Comparison of ENCODE assay signal across 1 cellular context in the genomic region with DNA sequence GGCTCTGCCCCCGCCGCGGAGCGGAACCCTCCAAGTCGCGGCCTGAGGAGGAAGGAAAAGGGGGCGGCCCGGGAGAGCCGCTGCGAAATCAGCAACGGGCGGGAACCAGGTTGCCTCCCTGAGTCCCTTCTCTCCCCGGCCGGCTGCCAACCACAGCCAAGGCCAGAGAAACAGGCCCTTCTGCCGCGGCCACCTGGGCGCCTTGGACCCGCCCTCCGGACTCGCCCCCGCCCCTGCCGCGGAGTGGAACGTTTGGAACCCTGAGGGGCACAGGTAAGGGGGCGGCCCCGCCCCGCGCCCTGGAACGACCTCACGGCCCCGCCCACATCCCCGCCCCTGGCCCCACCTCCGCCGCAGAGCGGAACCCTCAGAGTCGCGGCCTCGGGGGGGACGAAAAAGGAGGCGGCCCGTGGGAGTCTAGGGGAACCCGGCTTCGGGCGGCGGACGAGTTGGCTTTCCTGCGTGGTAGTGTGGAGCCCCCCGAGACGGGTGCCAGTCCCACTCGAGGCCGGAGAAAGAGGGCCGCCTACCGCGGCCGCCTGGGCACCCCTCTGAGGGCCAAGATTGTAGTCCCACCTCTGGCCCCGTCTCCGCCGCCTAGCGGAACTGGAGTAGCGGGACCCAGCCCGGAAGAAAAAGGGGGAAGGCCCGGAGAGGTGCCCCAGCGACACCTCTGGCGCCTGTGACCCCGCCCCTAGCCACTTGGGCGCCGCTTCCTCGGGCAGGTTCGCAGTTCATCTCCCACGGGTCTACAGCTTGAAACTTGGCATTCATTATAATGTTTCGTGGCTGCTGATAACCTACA.
A peak's percentile ranks its signal among the peaks of the same experiment; 100 is the strongest.
TF ChIP-seq lines count a peak whose summit lies in the region.

No MANE protein-coding gene starts in this region.

TF ChIP-seq in GM12878, 131 proteins besides CTCF, POLR2A, EP300 and RAD21 (continued from another document and continues in another):
- TF ChIP-seq, protein P1, sequence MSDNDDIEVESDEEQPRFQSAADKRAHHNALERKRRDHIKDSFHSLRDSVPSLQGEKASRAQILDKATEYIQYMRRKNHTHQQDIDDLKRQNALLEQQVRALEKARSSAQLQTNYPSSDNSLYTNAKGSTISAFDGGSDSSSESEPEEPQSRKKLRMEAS (IDR thresholded peaks at IDR 0.05; ENCODE audit: low read depth, low read length): no peak
- TF ChIP-seq IKZF1 (conservative IDR thresholded peaks at IDR 0.05) (peak; percentile 63), SP1 (IDR thresholded peaks at IDR 0.05; ENCODE audit: low read depth, low read length) (peak; percentile 45), MYC (IDR thresholded peaks at IDR 0.05; ENCODE audit: insufficient read depth, insufficient read length, insufficient replicate concordance, low read length, severe bottlenecking) (no peak), RBBP5 (conservative IDR thresholded peaks at IDR 0.05) (no peak), HDAC6 (IDR thresholded peaks at IDR 0.05; ENCODE audit: unreplicated experiment) (no peak), RB1 (IDR thresholded peaks at IDR 0.05; ENCODE audit: borderline replicate concordance) (peak; percentile 46; the same call in 1 of the 2 replicates), SPI1 (IDR thresholded peaks at IDR 0.05; ENCODE audit: borderline replicate concordance, insufficient read depth, low read depth, low read length) (no peak), FOS (IDR thresholded peaks at IDR 0.05; ENCODE audit: borderline replicate concordance, extremely low read depth, insufficient read length) (no peak), NR2C2 (IDR thresholded peaks at IDR 0.05; ENCODE audit: borderline replicate concordance, control insufficient read depth, insufficient read length, low read depth) (no peak), SRF (IDR thresholded peaks at IDR 0.05; ENCODE audit: low read depth in 2 of 2, low read length in 2 of 2) (peak in 1 of 2 experiments; percentile 64; a peak in 1 of 4 replicates), ASH2L (IDR thresholded peaks at IDR 0.05; ENCODE audit: borderline replicate concordance, low read depth) (no peak), SMARCA5 (IDR thresholded peaks at IDR 0.05) (no peak), NR2C1 (IDR thresholded peaks at IDR 0.05) (peak; percentile 81), LARP7 (IDR thresholded peaks at IDR 0.05) (no peak), ZNF24 (IDR thresholded peaks at IDR 0.05) (no peak), KLF5 (IDR thresholded peaks at IDR 0.05; ENCODE audit: partially characterized antibody) (peak; percentile 95), MEF2A (IDR thresholded peaks at IDR 0.05; ENCODE audit: insufficient read depth, low read depth, low read length) (no peak)
- TF ChIP-seq, protein P2, sequence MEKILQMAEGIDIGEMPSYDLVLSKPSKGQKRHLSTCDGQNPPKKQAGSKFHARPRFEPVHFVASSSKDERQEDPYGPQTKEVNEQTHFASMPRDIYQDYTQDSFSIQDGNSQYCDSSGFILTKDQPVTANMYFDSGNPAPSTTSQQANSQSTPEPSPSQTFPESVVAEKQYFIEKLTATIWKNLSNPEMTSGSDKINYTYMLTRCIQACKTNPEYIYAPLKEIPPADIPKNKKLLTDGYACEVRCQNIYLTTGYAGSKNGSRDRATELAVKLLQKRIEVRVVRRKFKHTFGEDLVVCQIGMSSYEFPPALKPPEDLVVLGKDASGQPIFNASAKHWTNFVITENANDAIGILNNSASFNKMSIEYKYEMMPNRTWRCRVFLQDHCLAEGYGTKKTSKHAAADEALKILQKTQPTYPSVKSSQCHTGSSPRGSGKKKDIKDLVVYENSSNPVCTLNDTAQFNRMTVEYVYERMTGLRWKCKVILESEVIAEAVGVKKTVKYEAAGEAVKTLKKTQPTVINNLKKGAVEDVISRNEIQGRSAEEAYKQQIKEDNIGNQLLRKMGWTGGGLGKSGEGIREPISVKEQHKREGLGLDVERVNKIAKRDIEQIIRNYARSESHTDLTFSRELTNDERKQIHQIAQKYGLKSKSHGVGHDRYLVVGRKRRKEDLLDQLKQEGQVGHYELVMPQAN (conservative IDR thresholded peaks at IDR 0.05): no peak
- TF ChIP-seq, protein P3, sequence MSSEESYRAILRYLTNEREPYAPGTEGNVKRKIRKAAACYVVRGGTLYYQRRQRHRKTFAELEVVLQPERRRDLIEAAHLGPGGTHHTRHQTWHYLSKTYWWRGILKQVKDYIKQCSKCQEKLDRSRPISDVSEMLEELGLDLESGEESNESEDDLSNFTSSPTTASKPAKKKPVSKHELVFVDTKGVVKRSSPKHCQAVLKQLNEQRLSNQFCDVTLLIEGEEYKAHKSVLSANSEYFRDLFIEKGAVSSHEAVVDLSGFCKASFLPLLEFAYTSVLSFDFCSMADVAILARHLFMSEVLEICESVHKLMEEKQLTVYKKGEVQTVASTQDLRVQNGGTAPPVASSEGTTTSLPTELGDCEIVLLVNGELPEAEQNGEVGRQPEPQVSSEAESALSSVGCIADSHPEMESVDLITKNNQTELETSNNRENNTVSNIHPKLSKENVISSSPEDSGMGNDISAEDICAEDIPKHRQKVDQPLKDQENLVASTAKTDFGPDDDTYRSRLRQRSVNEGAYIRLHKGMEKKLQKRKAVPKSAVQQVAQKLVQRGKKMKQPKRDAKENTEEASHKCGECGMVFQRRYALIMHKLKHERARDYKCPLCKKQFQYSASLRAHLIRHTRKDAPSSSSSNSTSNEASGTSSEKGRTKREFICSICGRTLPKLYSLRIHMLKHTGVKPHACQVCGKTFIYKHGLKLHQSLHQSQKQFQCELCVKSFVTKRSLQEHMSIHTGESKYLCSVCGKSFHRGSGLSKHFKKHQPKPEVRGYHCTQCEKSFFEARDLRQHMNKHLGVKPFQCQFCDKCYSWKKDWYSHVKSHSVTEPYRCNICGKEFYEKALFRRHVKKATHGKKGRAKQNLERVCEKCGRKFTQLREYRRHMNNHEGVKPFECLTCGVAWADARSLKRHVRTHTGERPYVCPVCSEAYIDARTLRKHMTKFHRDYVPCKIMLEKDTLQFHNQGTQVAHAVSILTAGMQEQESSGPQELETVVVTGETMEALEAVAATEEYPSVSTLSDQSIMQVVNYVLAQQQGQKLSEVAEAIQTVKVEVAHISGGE (CRISPR knock-in tag; IDR thresholded peaks at IDR 0.05): peak; percentile 90
- TF ChIP-seq, protein P4, sequence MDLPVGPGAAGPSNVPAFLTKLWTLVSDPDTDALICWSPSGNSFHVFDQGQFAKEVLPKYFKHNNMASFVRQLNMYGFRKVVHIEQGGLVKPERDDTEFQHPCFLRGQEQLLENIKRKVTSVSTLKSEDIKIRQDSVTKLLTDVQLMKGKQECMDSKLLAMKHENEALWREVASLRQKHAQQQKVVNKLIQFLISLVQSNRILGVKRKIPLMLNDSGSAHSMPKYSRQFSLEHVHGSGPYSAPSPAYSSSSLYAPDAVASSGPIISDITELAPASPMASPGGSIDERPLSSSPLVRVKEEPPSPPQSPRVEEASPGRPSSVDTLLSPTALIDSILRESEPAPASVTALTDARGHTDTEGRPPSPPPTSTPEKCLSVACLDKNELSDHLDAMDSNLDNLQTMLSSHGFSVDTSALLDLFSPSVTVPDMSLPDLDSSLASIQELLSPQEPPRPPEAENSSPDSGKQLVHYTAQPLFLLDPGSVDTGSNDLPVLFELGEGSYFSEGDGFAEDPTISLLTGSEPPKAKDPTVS (IDR thresholded peaks at IDR 0.05; ENCODE audit: low read depth, low read length): no peak
- TF ChIP-seq, protein P5, sequence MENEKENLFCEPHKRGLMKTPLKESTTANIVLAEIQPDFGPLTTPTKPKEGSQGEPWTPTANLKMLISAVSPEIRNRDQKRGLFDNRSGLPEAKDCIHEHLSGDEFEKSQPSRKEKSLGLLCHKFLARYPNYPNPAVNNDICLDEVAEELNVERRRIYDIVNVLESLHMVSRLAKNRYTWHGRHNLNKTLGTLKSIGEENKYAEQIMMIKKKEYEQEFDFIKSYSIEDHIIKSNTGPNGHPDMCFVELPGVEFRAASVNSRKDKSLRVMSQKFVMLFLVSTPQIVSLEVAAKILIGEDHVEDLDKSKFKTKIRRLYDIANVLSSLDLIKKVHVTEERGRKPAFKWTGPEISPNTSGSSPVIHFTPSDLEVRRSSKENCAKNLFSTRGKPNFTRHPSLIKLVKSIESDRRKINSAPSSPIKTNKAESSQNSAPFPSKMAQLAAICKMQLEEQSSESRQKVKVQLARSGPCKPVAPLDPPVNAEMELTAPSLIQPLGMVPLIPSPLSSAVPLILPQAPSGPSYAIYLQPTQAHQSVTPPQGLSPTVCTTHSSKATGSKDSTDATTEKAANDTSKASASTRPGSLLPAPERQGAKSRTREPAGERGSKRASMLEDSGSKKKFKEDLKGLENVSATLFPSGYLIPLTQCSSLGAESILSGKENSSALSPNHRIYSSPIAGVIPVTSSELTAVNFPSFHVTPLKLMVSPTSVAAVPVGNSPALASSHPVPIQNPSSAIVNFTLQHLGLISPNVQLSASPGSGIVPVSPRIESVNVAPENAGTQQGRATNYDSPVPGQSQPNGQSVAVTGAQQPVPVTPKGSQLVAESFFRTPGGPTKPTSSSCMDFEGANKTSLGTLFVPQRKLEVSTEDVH (IDR thresholded peaks at IDR 0.05; ENCODE audit: low read depth, partially characterized antibody): peak; percentile 54
- TF ChIP-seq, protein P6, sequence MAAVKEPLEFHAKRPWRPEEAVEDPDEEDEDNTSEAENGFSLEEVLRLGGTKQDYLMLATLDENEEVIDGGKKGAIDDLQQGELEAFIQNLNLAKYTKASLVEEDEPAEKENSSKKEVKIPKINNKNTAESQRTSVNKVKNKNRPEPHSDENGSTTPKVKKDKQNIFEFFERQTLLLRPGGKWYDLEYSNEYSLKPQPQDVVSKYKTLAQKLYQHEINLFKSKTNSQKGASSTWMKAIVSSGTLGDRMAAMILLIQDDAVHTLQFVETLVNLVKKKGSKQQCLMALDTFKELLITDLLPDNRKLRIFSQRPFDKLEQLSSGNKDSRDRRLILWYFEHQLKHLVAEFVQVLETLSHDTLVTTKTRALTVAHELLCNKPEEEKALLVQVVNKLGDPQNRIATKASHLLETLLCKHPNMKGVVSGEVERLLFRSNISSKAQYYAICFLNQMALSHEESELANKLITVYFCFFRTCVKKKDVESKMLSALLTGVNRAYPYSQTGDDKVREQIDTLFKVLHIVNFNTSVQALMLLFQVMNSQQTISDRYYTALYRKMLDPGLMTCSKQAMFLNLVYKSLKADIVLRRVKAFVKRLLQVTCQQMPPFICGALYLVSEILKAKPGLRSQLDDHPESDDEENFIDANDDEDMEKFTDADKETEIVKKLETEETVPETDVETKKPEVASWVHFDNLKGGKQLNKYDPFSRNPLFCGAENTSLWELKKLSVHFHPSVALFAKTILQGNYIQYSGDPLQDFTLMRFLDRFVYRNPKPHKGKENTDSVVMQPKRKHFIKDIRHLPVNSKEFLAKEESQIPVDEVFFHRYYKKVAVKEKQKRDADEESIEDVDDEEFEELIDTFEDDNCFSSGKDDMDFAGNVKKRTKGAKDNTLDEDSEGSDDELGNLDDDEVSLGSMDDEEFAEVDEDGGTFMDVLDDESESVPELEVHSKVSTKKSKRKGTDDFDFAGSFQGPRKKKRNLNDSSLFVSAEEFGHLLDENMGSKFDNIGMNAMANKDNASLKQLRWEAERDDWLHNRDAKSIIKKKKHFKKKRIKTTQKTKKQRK (IDR thresholded peaks at IDR 0.05; ENCODE audit: low read depth, low read length): no peak
- TF ChIP-seq, protein P7, sequence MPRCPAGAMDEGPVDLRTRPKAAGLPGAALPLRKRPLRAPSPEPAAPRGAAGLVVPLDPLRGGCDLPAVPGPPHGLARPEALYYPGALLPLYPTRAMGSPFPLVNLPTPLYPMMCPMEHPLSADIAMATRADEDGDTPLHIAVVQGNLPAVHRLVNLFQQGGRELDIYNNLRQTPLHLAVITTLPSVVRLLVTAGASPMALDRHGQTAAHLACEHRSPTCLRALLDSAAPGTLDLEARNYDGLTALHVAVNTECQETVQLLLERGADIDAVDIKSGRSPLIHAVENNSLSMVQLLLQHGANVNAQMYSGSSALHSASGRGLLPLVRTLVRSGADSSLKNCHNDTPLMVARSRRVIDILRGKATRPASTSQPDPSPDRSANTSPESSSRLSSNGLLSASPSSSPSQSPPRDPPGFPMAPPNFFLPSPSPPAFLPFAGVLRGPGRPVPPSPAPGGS (IDR thresholded peaks at IDR 0.05; ENCODE audit: borderline replicate concordance, insufficient read depth, low read depth, low read length, poor library complexity, severe bottlenecking): no peak
- TF ChIP-seq, protein P8, sequence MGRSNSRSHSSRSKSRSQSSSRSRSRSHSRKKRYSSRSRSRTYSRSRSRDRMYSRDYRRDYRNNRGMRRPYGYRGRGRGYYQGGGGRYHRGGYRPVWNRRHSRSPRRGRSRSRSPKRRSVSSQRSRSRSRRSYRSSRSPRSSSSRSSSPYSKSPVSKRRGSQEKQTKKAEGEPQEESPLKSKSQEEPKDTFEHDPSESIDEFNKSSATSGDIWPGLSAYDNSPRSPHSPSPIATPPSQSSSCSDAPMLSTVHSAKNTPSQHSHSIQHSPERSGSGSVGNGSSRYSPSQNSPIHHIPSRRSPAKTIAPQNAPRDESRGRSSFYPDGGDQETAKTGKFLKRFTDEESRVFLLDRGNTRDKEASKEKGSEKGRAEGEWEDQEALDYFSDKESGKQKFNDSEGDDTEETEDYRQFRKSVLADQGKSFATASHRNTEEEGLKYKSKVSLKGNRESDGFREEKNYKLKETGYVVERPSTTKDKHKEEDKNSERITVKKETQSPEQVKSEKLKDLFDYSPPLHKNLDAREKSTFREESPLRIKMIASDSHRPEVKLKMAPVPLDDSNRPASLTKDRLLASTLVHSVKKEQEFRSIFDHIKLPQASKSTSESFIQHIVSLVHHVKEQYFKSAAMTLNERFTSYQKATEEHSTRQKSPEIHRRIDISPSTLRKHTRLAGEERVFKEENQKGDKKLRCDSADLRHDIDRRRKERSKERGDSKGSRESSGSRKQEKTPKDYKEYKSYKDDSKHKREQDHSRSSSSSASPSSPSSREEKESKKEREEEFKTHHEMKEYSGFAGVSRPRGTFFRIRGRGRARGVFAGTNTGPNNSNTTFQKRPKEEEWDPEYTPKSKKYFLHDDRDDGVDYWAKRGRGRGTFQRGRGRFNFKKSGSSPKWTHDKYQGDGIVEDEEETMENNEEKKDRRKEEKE (IDR thresholded peaks at IDR 0.05): peak; percentile 84
- TF ChIP-seq, protein P9, sequence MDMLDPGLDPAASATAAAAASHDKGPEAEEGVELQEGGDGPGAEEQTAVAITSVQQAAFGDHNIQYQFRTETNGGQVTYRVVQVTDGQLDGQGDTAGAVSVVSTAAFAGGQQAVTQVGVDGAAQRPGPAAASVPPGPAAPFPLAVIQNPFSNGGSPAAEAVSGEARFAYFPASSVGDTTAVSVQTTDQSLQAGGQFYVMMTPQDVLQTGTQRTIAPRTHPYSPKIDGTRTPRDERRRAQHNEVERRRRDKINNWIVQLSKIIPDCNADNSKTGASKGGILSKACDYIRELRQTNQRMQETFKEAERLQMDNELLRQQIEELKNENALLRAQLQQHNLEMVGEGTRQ (IDR thresholded peaks at IDR 0.05; ENCODE audit: borderline replicate concordance, low read depth, low read length): no peak
